Comparison of ENCODE assay signal across 26 cellular contexts in the genomic region with DNA sequence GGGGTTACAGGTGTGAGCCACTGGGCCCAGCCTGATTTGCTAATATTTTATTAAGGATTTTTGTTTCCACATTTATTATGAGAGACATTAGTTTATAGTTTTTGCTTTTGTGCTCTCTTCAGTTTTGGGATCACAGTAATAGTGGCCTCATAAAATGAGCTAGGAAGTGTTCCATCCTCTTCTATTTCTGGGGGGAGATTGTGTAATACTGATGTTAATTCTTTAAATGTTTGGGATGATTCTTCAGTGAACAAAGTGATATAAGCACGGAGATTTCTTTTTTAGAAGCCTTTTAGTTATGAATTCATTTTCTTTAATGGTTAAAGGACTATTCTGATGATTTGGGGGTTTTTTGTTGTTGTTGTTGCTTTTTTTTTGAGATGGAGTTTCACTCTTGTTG. TPM values are rescaled to one million over a fixed set of nuclear protein-coding genes. Genes with fewer than 3 reads are reported as not detected.
DNase-seq lines count a peak whose midpoint lies in the region; FAIRE-seq and TF ChIP-seq lines count a peak whose summit lies in the region.
"Had no signal": no experiment of that assay in that cellular context is flagged by ENCODE, and none has a peak within 500 bp of the region (broad histone marks: within the 10 kb centered on the region; RNA-seq: fewer than 3 reads in every experiment).

No MANE protein-coding gene starts in this region.

- H3K9me3 Mint-ChIP-seq in astrocyte (ENCODE audit: unreplicated experiment) = no peaks in the 10 kb centered on the region
- no peaks in the 10 kb centered on the region for H3K9me3 Mint-ChIP-seq in CD8-positive, alpha-beta memory T cell
- H3K9me3 Mint-ChIP-seq: CD8-positive, alpha-beta T cell had no signal

- H3K4me1 Mint-ChIP-seq in astrocyte (ENCODE audit: low read depth, unreplicated experiment) = no peaks in the 10 kb centered on the region
- peaks cover 4 to 7% (median 4%) of the 10 kb centered on the region in 3 donors for H3K4me1 Mint-ChIP-seq in CD8-positive, alpha-beta memory T cell

- CTCF ChIA-PET in CD8-positive, alpha-beta memory T cell (lab: Charles Lee) = no interaction called here

- H3K36me3 ChIP-seq in astrocyte (ENCODE audit: insufficient read depth, low read length) = no peaks in the 10 kb centered on the region
- H3K36me3 ChIP-seq in CD8-positive, alpha-beta memory T cell (ENCODE audit: insufficient read depth, low read length) = no peaks in the 10 kb centered on the region
- H3K36me3 ChIP-seq: SJCRH30 had no signal

- H3K27ac Mint-ChIP-seq in astrocyte (ENCODE audit: unreplicated experiment) = no peak overlapping the region
- H3K27ac Mint-ChIP-seq in CD8-positive, alpha-beta memory T cell = no peak overlapping the region
- H3K27ac Mint-ChIP-seq: CD8-positive, alpha-beta T cell had no signal

- POLR2A ChIA-PET in CD8-positive, alpha-beta memory T cell (lab: Charles Lee) = no interaction called here

- H3K79me2 ChIP-seq in astrocyte (ENCODE audit: insufficient read depth, low read length) = no peaks in the 10 kb centered on the region

- no peaks in the 10 kb centered on the region for H3K4me1 ChIP-seq in astrocyte (ENCODE audit: insufficient read depth, low read length)
- no peaks in the 10 kb centered on the region for H3K4me1 ChIP-seq in CD8-positive, alpha-beta memory T cell (ENCODE audit: insufficient read depth, low read length)
- H3K4me1 ChIP-seq: SJCRH30 had no signal

- no peak overlapping the region for H3K27ac ChIP-seq in astrocyte (ENCODE audit: low read depth, low read length)
- H3K27ac ChIP-seq in CD8-positive, alpha-beta memory T cell (ENCODE audit: low read depth, low read length) = no peak overlapping the region
- H3K27ac ChIP-seq: C4-2B, SJCRH30 had no signal

- H4K20me1 ChIP-seq in astrocyte (ENCODE audit: insufficient read depth, low read length) = no peaks in the 10 kb centered on the region

- H3K27me3 Mint-ChIP-seq in astrocyte (ENCODE audit: low read depth, unreplicated experiment) = no peaks in the 10 kb centered on the region
- H3K27me3 Mint-ChIP-seq in CD8-positive, alpha-beta memory T cell = peaks cover 0 to 2% of the 10 kb centered on the region in 2 donors

- H3K4me3 Mint-ChIP-seq in astrocyte (ENCODE audit: unreplicated experiment) = no peak overlapping the region
- no peak overlapping the region for H3K4me3 Mint-ChIP-seq in CD8-positive, alpha-beta memory T cell
- H3K4me3 Mint-ChIP-seq: CD8-positive, alpha-beta T cell had no signal

- H3K9me3 ChIP-seq in astrocyte (ENCODE audit: insufficient read depth, low read depth, low read length) = no peaks in the 10 kb centered on the region
- H3K9me3 ChIP-seq in CD8-positive, alpha-beta memory T cell (ENCODE audit: low read length) = no peaks in the 10 kb centered on the region
- H3K9me3 ChIP-seq: SJCRH30 had no signal

- H3K4me2 ChIP-seq in astrocyte (ENCODE audit: low read length) = no peak overlapping the region

- no peak for TF ChIP-seq CTCF in astrocyte (IDR thresholded peaks at IDR 0.05; ENCODE audit: insufficient read depth, low read depth, low read length)

- H2AFZ ChIP-seq in astrocyte (ENCODE audit: low read depth, low read length) = no peak overlapping the region

- H3K27me3 ChIP-seq in astrocyte (ENCODE audit: insufficient read depth, low read length) = no peaks in the 10 kb centered on the region
- H3K27me3 ChIP-seq in CD8-positive, alpha-beta memory T cell (ENCODE audit: insufficient read depth, low read length, poor library complexity, severe bottlenecking) = no peaks in the 10 kb centered on the region
- H3K27me3 ChIP-seq: SJCRH30 had no signal

- peak; percentile 24 for DNase-seq in AG20443 (ENCODE audit: low spot score)
- DNase-seq in GM04504 (ENCODE audit: low read depth) = peak; percentile 5
- DNase-seq in astrocyte (ENCODE audit: low read depth) = no peak
- DNase-seq in iris pigment epithelial cell (ENCODE audit: low read depth) = peak; percentile 17
- no peak for DNase-seq in T1000 (lab: John Stamatoyannopoulos, UW)
- DNase-seq in CD8-positive, alpha-beta memory T cell = no peak
- DNase-seq in GM19239 (ENCODE audit: insufficient read length, low spot score) = no peak
- DNase-seq: CD8-positive, alpha-beta T cell; DMS 273 treated with DMSO at 0.1 percent for 48 hours; DMS79 treated with DMSO at 0.1 percent for 48 hours; HCEC 1CT; KBM-7; MV-4-11; NCI-H1105 treated with DMSO at 0.1 percent for 48 hours; NCI-H146; NCI-H2029; NCI-H446 treated with DMSO at 0.1 percent for 48 hours; NCI-H526; NCI-H82; NK-92 treated with Interleukin-12 subunit alpha and Interleukin-12 subunit beta, amount 100 ng/mL, for 24 hours; PC-3; SJCRH30 had no signal

- H3K9ac ChIP-seq in astrocyte (ENCODE audit: low read length) = no peak overlapping the region

- H3K36me3 Mint-ChIP-seq in astrocyte (ENCODE audit: low read depth, unreplicated experiment) = peaks cover 6% of the 10 kb centered on the region
- peaks cover 0 to 22% (median 2%) of the 10 kb centered on the region in 3 donors for H3K36me3 Mint-ChIP-seq in CD8-positive, alpha-beta memory T cell

- H3K4me3 ChIP-seq in astrocyte (ENCODE audit: insufficient read depth, low read depth, low read length) = no peak overlapping the region
- H3K4me3 ChIP-seq in CD8-positive, alpha-beta memory T cell (ENCODE audit: low read length) = no peak overlapping the region
- H3K4me3 ChIP-seq: GM12878, SJCRH30 had no signal

- FAIRE-seq in astrocyte (lab: Jason Lieb, UNC) = peak; percentile 81
- no peak for FAIRE-seq in GM19239 (lab: Jason Lieb, UNC)
- FAIRE-seq: GM12878, H1, HTR-8/SVneo had no signal

RNA-seq across cellular contexts. Expression of a gene that starts 41.3 kb away (rescaled TPM):
- 120 and 133 TPM in 2 replicates for total RNA-seq in astrocyte
- total RNA-seq in CD8-positive, alpha-beta memory T cell = 100 to 1,000 TPM; 318 to 331 TPM
- polyA plus RNA-seq in CD8-positive, alpha-beta memory T cell = 168 TPM

RNA-seq across cellular contexts. Expression of a gene that starts 58.5 kb away (rescaled TPM):
- total RNA-seq in astrocyte = 4.7 and 6.1 TPM in 2 replicates
- 10 to 100 TPM; 25.6 to 27.0 TPM for total RNA-seq in CD8-positive, alpha-beta memory T cell
- 60.7 TPM for polyA plus RNA-seq in CD8-positive, alpha-beta memory T cell

Comparison
In these comparisons a context has a peak if more than half of its experiments do, and no peak if none do; other contexts are left out.
1. DNase-seq: peak in AG20443 (single experiment), GM04504 (single experiment) and iris pigment epithelial cell (single experiment); none in astrocyte (single experiment), T1000 (single experiment), CD8-positive, alpha-beta memory T cell (0 of 5) and GM19239 (single experiment).